ENCODE assay signal across 8 cellular contexts in the genomic region with DNA sequence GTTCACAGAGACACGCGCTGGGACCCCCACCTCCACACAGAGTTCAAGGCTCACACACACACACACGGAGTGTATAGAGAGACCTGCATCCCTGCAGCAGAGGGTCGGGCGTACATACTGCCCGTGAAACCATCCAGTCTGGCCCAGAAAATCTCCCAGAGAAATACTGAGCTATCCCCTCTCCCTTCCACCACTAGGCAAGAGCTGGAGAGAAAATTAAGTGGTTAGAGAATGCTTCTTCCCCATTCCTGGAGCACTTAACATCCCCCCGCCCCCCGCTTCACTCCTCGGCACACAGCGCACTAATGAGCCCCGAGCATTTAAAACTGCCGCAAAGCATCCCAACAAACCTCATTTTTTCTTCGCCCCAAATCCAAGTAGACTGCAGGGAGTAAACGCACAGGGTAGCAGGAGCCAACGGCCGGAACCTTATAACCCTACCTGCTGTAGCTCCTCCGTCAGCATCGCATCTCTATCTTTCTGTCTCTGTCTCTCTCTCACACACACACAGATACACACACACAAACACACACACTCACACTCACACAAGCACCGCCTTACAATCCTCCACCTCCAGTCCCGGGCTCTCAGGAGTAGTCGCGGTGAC. TPM values are rescaled to one million over a fixed set of nuclear protein-coding genes. Genes with fewer than 3 reads are reported as not detected.
A peak's percentile ranks its signal among the peaks of the same experiment; 100 is the strongest.
DNase-seq lines count a peak whose midpoint lies in the region; ATAC-seq and TF ChIP-seq lines count a peak whose summit lies in the region.

No MANE protein-coding gene starts in this region.

- H3K4me3 Mint-ChIP-seq in activated T-cell treated with anti-CD3 and anti-CD28 coated beads, Interleukin-2, amount 50 U/mL, for 4 hours: no peak overlapping the region

- DNase-seq in activated CD4-positive, alpha-beta T cell treated with anti-CD3 and anti-CD28 coated beads, Interleukin-2, amount 50 U/mL, for 48 hours: peak; percentile 16 to 34
- DNase-seq in activated CD4-positive, alpha-beta T cell treated with anti-CD3 and anti-CD28 coated beads for 1 hour: no peak
- DNase-seq in HuH-7 (ENCODE audit: low spot score) (peak; percentile 15), heart right ventricle (peak in 1 of 2 donors; percentile 19), renal cortical epithelial cell (ENCODE audit: low read depth) (peak; percentile 41), kidney tubule cell (ENCODE audit: low spot score) (no peak), NCI-H2171 treated with DMSO at 0.1 percent for 48 hours (lab: John Stamatoyannopoulos, UW) (no peak)
- no peak for DNase-seq in activated T-cell treated with anti-CD3 and anti-CD28 coated beads, Interleukin-2, amount 50 U/mL, for 4 hours

- peaks cover 3 to 32% (median 18%) of the 10 kb centered on the region in 9 donors for H3K4me1 ChIP-seq in heart right ventricle

- H3K27me3 ChIP-seq in heart right ventricle: no peaks in the 10 kb centered on the region

- peaks cover 24% of the 10 kb centered on the region for H3K4me1 Mint-ChIP-seq in activated T-cell treated with anti-CD3 and anti-CD28 coated beads, Interleukin-2, amount 50 U/mL, for 4 hours (ENCODE audit: low read depth)

- H3K4me3 ChIP-seq in heart right ventricle: peak overlapping the region; percentile 50 to 86 (median 67)

- no peak for TF ChIP-seq CTCF in heart right ventricle (IDR thresholded peaks at IDR 0.05)

- peaks cover 25% of the 10 kb centered on the region for H3K36me3 Mint-ChIP-seq in activated T-cell treated with anti-CD3 and anti-CD28 coated beads, Interleukin-2, amount 50 U/mL, for 4 hours (ENCODE audit: insufficient read depth)

- ATAC-seq in activated T-cell treated with anti-CD3 and anti-CD28 coated beads, Interleukin-2, amount 50 U/mL, for 4 hours: peak; percentile 20 to 25
- ATAC-seq in heart right ventricle: peak in 5 of 8 donors; percentile 0 to 17 (median 2)

- H3K27me3 Mint-ChIP-seq in activated T-cell treated with anti-CD3 and anti-CD28 coated beads, Interleukin-2, amount 50 U/mL, for 4 hours (ENCODE audit: low read depth): no peaks in the 10 kb centered on the region

- 0% methylated on average over 22 of the region's 22 CpGs for WGBS in heart right ventricle, 2 donors

- peak overlapping the region; percentile 5 to 100 (median 96) for H3K27ac ChIP-seq in heart right ventricle

- H3K9me3 ChIP-seq in heart right ventricle: no peaks in the 10 kb centered on the region

- no peaks in the 10 kb centered on the region for H3K9me3 Mint-ChIP-seq in activated T-cell treated with anti-CD3 and anti-CD28 coated beads, Interleukin-2, amount 50 U/mL, for 4 hours

- intact Hi-C loops in heart right ventricle (cut with DNase I): loop anchor here in 5 of 10 donors (5.0 to 10.0 kb wide), 9 partner anchors 169 to 713 kb away; no protein-coding TSS in a partner anchor

- H3K36me3 ChIP-seq in heart right ventricle: peaks cover 0 to 28% (median 0%) of the 10 kb centered on the region in 9 donors

RNA-seq across cellular contexts. Expression of a gene that starts 0.4 kb away (rescaled TPM):
- 10 to 100 TPM in 2 of 3 donors, 1 to 10 TPM in 1; 9.4 to 17.1 (median 12.4) TPM for total RNA-seq in activated T-cell treated with anti-CD3 and anti-CD28 coated beads, Interleukin-2, amount 50 U/mL, for 4 hours
- total RNA-seq in heart right ventricle (1 to 10 TPM; 1.8 to 9.7 (median 4.0) TPM), renal cortical epithelial cell (14.1 and 108 TPM in 2 replicates)
- 1 to 10 TPM; 2.8 to 3.6 TPM for polyA plus RNA-seq in heart right ventricle

Comparison
In these comparisons a context has a peak if more than half of its experiments do, and no peak if none do; other contexts are left out.
1. DNase-seq: peak in activated CD4-positive, alpha-beta T cell treated with anti-CD3 and anti-CD28 coated beads, Interleukin-2, amount 50 U/mL, for 48 hours (2 of 2), HuH-7 (single experiment) and renal cortical epithelial cell (single experiment); none in activated CD4-positive, alpha-beta T cell treated with anti-CD3 and anti-CD28 coated beads for 1 hour (single experiment), activated T-cell treated with anti-CD3 and anti-CD28 coated beads, Interleukin-2, amount 50 U/mL, for 4 hours (single experiment), kidney tubule cell (single experiment) and NCI-H2171 treated with DMSO at 0.1 percent for 48 hours (single experiment).